In genomic region chr15:31013863-31014607, GRCh38 we compare ENCODE assay signal across 8 cellular contexts. TPM values are rescaled to one million over a fixed set of nuclear protein-coding genes. Genes with fewer than 3 reads are reported as not detected.
DNase-seq lines count a peak whose midpoint lies in the region; ATAC-seq and TF ChIP-seq lines count a peak whose summit lies in the region.

No MANE protein-coding gene starts in this region.

- ATAC-seq in GM18505 (IDR thresholded peaks at IDR 0.05; ENCODE audit: unreplicated experiment), result peak; percentile 86
- peak; percentile 98 for ATAC-seq in GM21447 (IDR thresholded peaks at IDR 0.05; ENCODE audit: unreplicated experiment)
- peak; percentile 92 for ATAC-seq in left lobe of liver

- H3K4me3 Mint-ChIP-seq in activated CD4-positive, alpha-beta memory T cell treated with anti-CD3 and anti-CD28 coated beads for 36 hours, result no peak overlapping the region

- TF ChIP-seq EP300 in Ishikawa (IDR thresholded peaks at IDR 0.05; ENCODE audit: borderline replicate concordance), result no peak; the same call in 1 of the 2 replicates

- intact Hi-C loops in activated CD4-positive, alpha-beta memory T cell treated with anti-CD3 and anti-CD28 coated beads for 36 hours (cut with micrococcal nuclease), result no loop called here

- H3K9me3 Mint-ChIP-seq in activated CD4-positive, alpha-beta memory T cell treated with anti-CD3 and anti-CD28 coated beads for 36 hours, result peaks cover 20% of the 10 kb centered on the region

- CTCF ChIA-PET in activated CD4-positive, alpha-beta memory T cell treated with anti-CD3 and anti-CD28 coated beads for 36 hours (lab: Charles Lee), result no interaction called here

- no peaks in the 10 kb centered on the region for H3K4me1 Mint-ChIP-seq in activated CD4-positive, alpha-beta memory T cell treated with anti-CD3 and anti-CD28 coated beads for 36 hours (ENCODE audit: low read depth)

- peaks cover 9% of the 10 kb centered on the region for H3K36me3 Mint-ChIP-seq in activated CD4-positive, alpha-beta memory T cell treated with anti-CD3 and anti-CD28 coated beads for 36 hours

- TF ChIP-seq RAD21 in Ishikawa (IDR thresholded peaks at IDR 0.05; ENCODE audit: low read depth), result no peak

- POLR2A ChIA-PET in activated CD4-positive, alpha-beta memory T cell treated with anti-CD3 and anti-CD28 coated beads for 36 hours (lab: Charles Lee), result no interaction called here

- DNase-seq in left lobe of liver (ENCODE audit: low spot score) (no peak), pons (ENCODE audit: low spot score) (no peak), mucosa of gallbladder (ENCODE audit: low spot score) (no peak), H4 (ENCODE audit: low spot score) (no peak)
- DNase-seq in activated CD4-positive, alpha-beta memory T cell treated with anti-CD3 and anti-CD28 coated beads for 36 hours, result no peak

- peak; percentile 54 for TF ChIP-seq POLR2A in GM18505 (IDR thresholded peaks at IDR 0.05; ENCODE audit: borderline replicate concordance, extremely low read depth, insufficient read depth, insufficient read length)

- no peak overlapping the region for H3K27ac Mint-ChIP-seq in activated CD4-positive, alpha-beta memory T cell treated with anti-CD3 and anti-CD28 coated beads for 36 hours

- H3K27me3 Mint-ChIP-seq in activated CD4-positive, alpha-beta memory T cell treated with anti-CD3 and anti-CD28 coated beads for 36 hours, result peaks cover 14% of the 10 kb centered on the region

TF ChIP-seq in Ishikawa, 13 proteins besides CTCF, POLR2A, EP300 and RAD21:
- TF ChIP-seq USF1 (IDR thresholded peaks at IDR 0.05) (no peak), TEAD4 (IDR thresholded peaks at IDR 0.05) (peak; percentile 32; the same call in 1 of the 2 replicates), TAF1 (IDR thresholded peaks at IDR 0.05; ENCODE audit: low read depth) (no peak), FOXM1 (IDR thresholded peaks at IDR 0.05; ENCODE audit: borderline replicate concordance, low read depth) (no peak), YY1 (IDR thresholded peaks at IDR 0.05; ENCODE audit: low read depth) (no peak)

RNA-seq across cellular contexts. Expression of gene MTMR10, which starts 22.6 kb away (rescaled TPM):
- total RNA-seq in left lobe of liver, result 26.6 TPM
- total RNA-seq in mucosa of gallbladder, result 28.3 TPM
- 6.7 and 8.1 TPM in 2 replicates for total RNA-seq in H4 (2014; rRNA removed; shearing (Covaris generic))
- total RNA-seq in activated CD4-positive, alpha-beta memory T cell treated with anti-CD3 and anti-CD28 coated beads for 36 hours, result 10 to 100 TPM; 10.8 to 12.5 TPM
